12 cellular contexts compared by ENCODE assay signal in the genomic region with DNA sequence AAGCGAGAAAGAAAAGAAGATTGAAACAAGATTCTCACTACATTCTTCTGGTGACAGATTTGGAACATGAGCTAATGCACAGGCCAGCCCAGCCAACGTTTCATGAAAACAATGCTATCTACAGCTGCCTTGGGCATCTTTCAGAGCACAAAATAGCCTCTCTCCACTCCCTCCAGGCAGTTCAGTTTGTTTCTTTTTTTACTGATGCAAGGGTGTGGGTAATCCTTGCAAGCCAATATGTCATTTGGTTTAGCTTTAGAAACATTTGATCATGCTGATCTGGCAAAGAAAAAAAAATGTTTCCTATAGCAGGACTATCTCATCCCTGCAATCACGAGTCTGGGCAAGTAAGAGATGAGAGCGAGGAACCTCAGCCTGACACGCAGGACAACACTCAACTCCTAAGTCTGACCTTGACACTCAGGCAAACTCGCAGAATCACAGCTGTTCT. TPM values are rescaled to one million over a fixed set of nuclear protein-coding genes. Genes with fewer than 3 reads are reported as not detected.
A peak's percentile ranks its signal among the peaks of the same experiment; 100 is the strongest.
DNase-seq lines count a peak whose midpoint lies in the region; ATAC-seq and TF ChIP-seq lines count a peak whose summit lies in the region.
"Had no signal": no experiment of that assay in that cellular context is flagged by ENCODE, and none has a peak within 500 bp of the region (broad histone marks: within the 10 kb centered on the region; RNA-seq: fewer than 3 reads in every experiment).

No MANE protein-coding gene starts in this region.

- peak overlapping the region; percentile 73 to 86 for H3K27ac ChIP-seq in coronary artery

- H3K9ac ChIP-seq in skeletal muscle satellite cell (ENCODE audit: low read depth, low read length): no peak overlapping the region

- H3K4me1 ChIP-seq in skeletal muscle satellite cell (ENCODE audit: control insufficient read depth, insufficient read depth, low read length): peaks cover 7% of the 10 kb centered on the region

- DNase-seq in GM04504 (ENCODE audit: low read depth) (peak; percentile 40), coronary artery (ENCODE audit: low spot score) (no peak), iris pigment epithelial cell (ENCODE audit: low read depth) (peak; percentile 59), SW 1271 (lab: John Stamatoyannopoulos, UW) (no peak), NCI-H2196 (lab: John Stamatoyannopoulos, UW; ENCODE audit: unreplicated experiment) (no peak)
- DNase-seq: activated T-cell treated with anti-CD3 and anti-CD28 coated beads, Interleukin-2, amount 50 U/mL, for 4 hours; CD4-positive, alpha-beta T cell; H7; stimulated activated naive CD8-positive, alpha-beta T cell treated with anti-CD3 and anti-CD28 coated beads, Interleukin-15, Interleukin-2, amounts not matched to agents 100 U/mL and 50 U/mL, for 24 hours had no signal

- no peaks in the 10 kb centered on the region for H3K27me3 ChIP-seq in skeletal muscle satellite cell (ENCODE audit: control insufficient read depth, insufficient read depth, low read length)

- no peak for TF ChIP-seq CTCF in coronary artery (IDR thresholded peaks at IDR 0.05)

- peak overlapping the region; percentile 24 for H3K4me2 ChIP-seq in skeletal muscle satellite cell (ENCODE audit: low read length)

- peak overlapping the region; percentile 0 for H3K4me3 ChIP-seq in coronary artery
- no peak overlapping the region for H3K4me3 ChIP-seq in skeletal muscle satellite cell (ENCODE audit: low read length)

- no peak for ATAC-seq in GM19463 (IDR thresholded peaks at IDR 0.05; ENCODE audit: unreplicated experiment)
- ATAC-seq in GM21786 (IDR thresholded peaks at IDR 0.05; ENCODE audit: unreplicated experiment): no peak
- ATAC-seq: activated T-cell treated with anti-CD3 and anti-CD28 coated beads, Interleukin-2, amount 50 U/mL, for 4 hours; stimulated activated naive CD8-positive, alpha-beta T cell treated with anti-CD3 and anti-CD28 coated beads, Interleukin-15, Interleukin-2, amounts not matched to agents 100 U/mL and 50 U/mL, for 24 hours had no signal

- H3K36me3 ChIP-seq in skeletal muscle satellite cell (ENCODE audit: insufficient read depth, low read length): no peaks in the 10 kb centered on the region

- H3K9me3 ChIP-seq in skeletal muscle satellite cell (replicated peaks; ENCODE audit: low read length): no peaks in the 10 kb centered on the region

RNA-seq across cellular contexts. Expression of gene SVIL, which starts 35.9 kb away (rescaled TPM):
- total RNA-seq in skeletal muscle satellite cell (2012; rRNA removed): 50.7 and 58.3 TPM in 2 replicates

Comparison
In these comparisons a context has a peak if more than half of its experiments do, and no peak if none do; other contexts are left out.
1. DNase-seq: peak in GM04504 (single experiment) and iris pigment epithelial cell (single experiment); none in coronary artery (single experiment), SW 1271 (0 of 2) and NCI-H2196 (single experiment).